In the genomic region with DNA sequence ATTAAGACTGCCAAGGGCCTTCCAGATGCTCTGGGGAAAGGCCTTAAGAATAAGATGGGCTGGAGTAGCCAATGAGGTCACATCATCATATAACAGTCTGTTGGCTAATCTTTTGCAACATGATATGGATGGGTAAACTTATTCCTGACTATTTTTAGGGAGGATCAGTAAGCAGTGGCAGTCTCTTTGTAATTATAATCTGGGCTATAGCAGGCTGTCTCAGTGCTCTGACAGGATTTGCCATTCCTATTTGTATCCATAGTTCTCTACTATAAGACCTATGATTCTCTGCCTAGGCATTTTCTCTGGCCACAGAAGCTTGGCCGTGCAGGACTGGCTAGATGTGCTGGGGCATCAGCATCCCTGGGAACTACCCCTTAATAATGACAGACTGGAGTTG, we compare ENCODE assay signal across 29 cellular contexts. TPM values are rescaled to one million over a fixed set of nuclear protein-coding genes. Genes with fewer than 3 reads are reported as not detected.
"Had no signal": no experiment of that assay in that cellular context is flagged by ENCODE, and none has a peak within 500 bp of the region (broad histone marks: within the 10 kb centered on the region; RNA-seq: fewer than 3 reads in every experiment).

No MANE protein-coding gene starts in this region.

- H3K4me3 Mint-ChIP-seq: activated CD4-positive, alpha-beta memory T cell treated with anti-CD3 and anti-CD28 coated beads, Interleukin-2, amount 10 ng/mL, durations not matched to agents 7 days and 5 days; activated CD4-positive, alpha-beta T cell treated with anti-CD3 and anti-CD28 coated beads, Interleukin-2, amount 10 ng/mL, durations not matched to agents 7 days and 5 days; activated naive CD8-positive, alpha-beta T cell; activated T-cell treated with anti-CD3 and anti-CD28 coated beads, Interleukin-2, amount 50 U/mL, for 4 hours; activated T-helper 17 cell treated with anti-CD3 and anti-CD28 coated beads, Interleukin-2, amount 50 U/mL, for 72 hours; central memory CD8-positive, alpha-beta T cell; dendritic cell treated with granulocyte-macrophage colony-stimulating factor and Interleukin-4, amounts not matched to agents 40 ng/mL and 50 ng/mL, for 4 days; WTC11 had no signal

- H3K27ac Mint-ChIP-seq: activated CD4-positive, alpha-beta memory T cell treated with anti-CD3 and anti-CD28 coated beads, Interleukin-2, amount 10 ng/mL, durations not matched to agents 7 days and 5 days; activated CD4-positive, alpha-beta T cell treated with anti-CD3 and anti-CD28 coated beads, Interleukin-2, amount 10 ng/mL, durations not matched to agents 7 days and 5 days; activated naive CD8-positive, alpha-beta T cell; activated T-helper 17 cell treated with anti-CD3 and anti-CD28 coated beads, Interleukin-2, amount 50 U/mL, for 72 hours; dendritic cell treated with granulocyte-macrophage colony-stimulating factor and Interleukin-4, amounts not matched to agents 40 ng/mL and 50 ng/mL, for 4 days; WTC11 had no signal

- DNase-seq: activated CD4-positive, alpha-beta memory T cell treated with anti-CD3 and anti-CD28 coated beads, Interleukin-2, amount 10 ng/mL, durations not matched to agents 7 days and 5 days; activated CD4-positive, alpha-beta T cell treated with anti-CD3 and anti-CD28 coated beads for 1 hour; activated CD4-positive, alpha-beta T cell treated with anti-CD3 and anti-CD28 coated beads for 4 hours; activated CD4-positive, alpha-beta T cell treated with anti-CD3 and anti-CD28 coated beads, Interleukin-2, amount 10 ng/mL, durations not matched to agents 7 days and 5 days; activated CD4-positive, alpha-beta T cell treated with anti-CD3 and anti-CD28 coated beads, Interleukin-2, amount 50 U/mL, for 4 hours; activated effector memory CD4-positive, alpha-beta T cell treated with Interleukin-2 at 50 U/mL for 16 hours; activated gamma-delta T cell treated with Interleukin-2 at 50 U/mL for 16 hours; activated naive CD4-positive, alpha-beta T cell treated with anti-CD3 and anti-CD28 coated beads, Interleukin-2, amount 50 U/mL, for 16 hours; activated naive CD4-positive, alpha-beta T cell treated with Interleukin-2 at 50 U/mL for 16 hours; activated T-cell treated with anti-CD3 and anti-CD28 coated beads, Interleukin-2, amount 50 U/mL, for 4 hours; amniotic stem cell; anterior cingulate cortex; brain microvascular endothelial cell; dorsolateral prefrontal cortex; effector memory CD4-positive, alpha-beta T cell; erythroblast; foreskin keratinocyte; gastrocnemius medialis; glutamatergic neuron; heart right ventricle; T-helper 2 cell had no signal

- H3K4me1 Mint-ChIP-seq: activated T-helper 17 cell treated with anti-CD3 and anti-CD28 coated beads, Interleukin-2, amount 50 U/mL, for 72 hours; central memory CD8-positive, alpha-beta T cell; WTC11 had no signal

- ATAC-seq: activated T-cell treated with anti-CD3 and anti-CD28 coated beads, Interleukin-2, amount 50 U/mL, for 4 hours; activated T-helper 17 cell treated with anti-CD3 and anti-CD28 coated beads, Interleukin-2, amount 50 U/mL, for 72 hours; foreskin keratinocyte; gastrocnemius medialis; heart right ventricle; WTC11 had no signal

- H3K9me3 Mint-ChIP-seq: activated CD4-positive, alpha-beta memory T cell treated with anti-CD3 and anti-CD28 coated beads, Interleukin-2, amount 10 ng/mL, durations not matched to agents 7 days and 5 days; activated CD4-positive, alpha-beta T cell treated with anti-CD3 and anti-CD28 coated beads, Interleukin-2, amount 10 ng/mL, durations not matched to agents 7 days and 5 days; activated T-cell treated with anti-CD3 and anti-CD28 coated beads, Interleukin-2, amount 50 U/mL, for 4 hours; activated T-helper 17 cell treated with anti-CD3 and anti-CD28 coated beads, Interleukin-2, amount 50 U/mL, for 72 hours; central memory CD8-positive, alpha-beta T cell; dendritic cell treated with granulocyte-macrophage colony-stimulating factor and Interleukin-4, amounts not matched to agents 40 ng/mL and 50 ng/mL, for 4 days had no signal

- H3K36me3 Mint-ChIP-seq: activated naive CD8-positive, alpha-beta T cell had no signal

RNA-seq across cellular contexts. Expression of a gene that starts 16.0 kb away (rescaled TPM):
- total RNA-seq: cardiac septum, esophagus muscularis mucosa, foreskin keratinocyte, gastrocnemius medialis had no signal
- polyA plus RNA-seq: foreskin keratinocyte had no signal

RNA-seq across cellular contexts. Expression of a gene that starts 57.4 kb away (rescaled TPM):
- total RNA-seq: activated T-cell treated with anti-CD3 and anti-CD28 coated beads, Interleukin-2, amount 50 U/mL, for 4 hours; astrocyte; gastrocnemius medialis had no signal
- polyA plus RNA-seq: foreskin keratinocyte had no signal
